19 cellular contexts compared by ENCODE assay signal in the genomic region with DNA sequence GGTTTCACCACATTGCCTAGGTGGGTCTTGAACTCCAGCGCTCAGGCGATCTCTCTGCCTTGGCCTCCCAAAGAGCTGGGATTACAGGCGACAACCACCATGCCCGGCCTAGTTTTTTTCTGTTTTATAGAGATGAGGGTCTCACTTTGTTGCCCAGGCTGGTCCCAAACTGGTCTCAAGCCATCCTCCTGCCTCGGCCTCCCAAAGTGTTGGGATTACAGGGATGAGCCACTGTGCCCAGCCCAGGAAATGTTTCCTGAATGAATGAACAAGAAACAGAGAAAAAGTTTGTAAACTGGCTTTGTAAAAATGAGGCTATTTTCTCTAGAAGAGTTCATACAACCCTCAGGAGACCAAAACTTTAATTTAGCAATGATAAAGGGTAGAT.
DNase-seq lines count a peak whose midpoint lies in the region; ATAC-seq and TF ChIP-seq lines count a peak whose summit lies in the region.
"Had no signal": no experiment of that assay in that cellular context is flagged by ENCODE, and none has a peak within 500 bp of the region (broad histone marks: within the 10 kb centered on the region; RNA-seq: fewer than 3 reads in every experiment).

No MANE protein-coding gene starts in this region.

- H3K9me3 ChIP-seq in thoracic aorta: no peaks in the 10 kb centered on the region
- H3K9me3 ChIP-seq: ovary had no signal

- H3K36me3 Mint-ChIP-seq in activated T-cell treated with anti-CD3 and anti-CD28 coated beads, Interleukin-2, amount 50 U/mL, for 24 hours (ENCODE audit: low read depth): peaks cover 26% of the 10 kb centered on the region
- peaks cover 15% of the 10 kb centered on the region for H3K36me3 Mint-ChIP-seq in activated T-cell treated with anti-CD3 and anti-CD28 coated beads, Interleukin-2, amount 50 U/mL, for 4 hours (ENCODE audit: insufficient read depth)
- peaks cover 5% of the 10 kb centered on the region for H3K36me3 Mint-ChIP-seq in effector memory CD8-positive, alpha-beta T cell (ENCODE audit: insufficient read depth)
- peaks cover 10% of the 10 kb centered on the region for H3K36me3 Mint-ChIP-seq in osteocyte (ENCODE audit: unreplicated experiment)
- peaks cover 2% of the 10 kb centered on the region for H3K36me3 Mint-ChIP-seq in activated naive CD4-positive, alpha-beta T cell treated with anti-CD3 and anti-CD28 coated beads, Interleukin-2, amount 10 ng/mL, durations not matched to agents 7 days and 5 days

- peaks cover 8% of the 10 kb centered on the region for H3K4me1 Mint-ChIP-seq in activated T-cell treated with anti-CD3 and anti-CD28 coated beads, Interleukin-2, amount 50 U/mL, for 24 hours (ENCODE audit: low read depth)
- peaks cover 3% of the 10 kb centered on the region for H3K4me1 Mint-ChIP-seq in activated T-cell treated with anti-CD3 and anti-CD28 coated beads, Interleukin-2, amount 50 U/mL, for 4 hours (ENCODE audit: low read depth)
- peaks cover 9 to 17% of the 10 kb centered on the region in 2 donors for H3K4me1 Mint-ChIP-seq in effector memory CD8-positive, alpha-beta T cell (ENCODE audit: low read depth in 2 of 2)
- peaks cover 42% of the 10 kb centered on the region for H3K4me1 Mint-ChIP-seq in osteocyte (ENCODE audit: unreplicated experiment)
- peaks cover 5% of the 10 kb centered on the region for H3K4me1 Mint-ChIP-seq in activated naive CD4-positive, alpha-beta T cell treated with anti-CD3 and anti-CD28 coated beads, Interleukin-2, amount 10 ng/mL, durations not matched to agents 7 days and 5 days

- H3K4me1 ChIP-seq in thoracic aorta (ENCODE audit: control insufficient read depth in 1 of 2, low read depth in 2 of 2): peaks cover 6 to 43% of the 10 kb centered on the region in 2 donors

- CTCF ChIA-PET in activated naive CD4-positive, alpha-beta T cell treated with anti-CD3 and anti-CD28 coated beads, Interleukin-2, amount 10 ng/mL, durations not matched to agents 7 days and 5 days (lab: Charles Lee): no interaction called here

- DNase-seq in activated T-cell treated with anti-CD3 and anti-CD28 coated beads, Interleukin-2, amount 50 U/mL, for 24 hours: no peak
- no peak for DNase-seq in activated T-cell treated with anti-CD3 and anti-CD28 coated beads, Interleukin-2, amount 50 U/mL, for 4 hours
- no peak for DNase-seq in effector memory CD8-positive, alpha-beta T cell
- no peak for DNase-seq in osteocyte (ENCODE audit: extremely low spot score, unreplicated experiment)
- no peak for DNase-seq in thoracic aorta (ENCODE audit: low spot score)
- no peak for DNase-seq in NCI-H2227 (lab: John Stamatoyannopoulos, UW; ENCODE audit: unreplicated experiment)
- DNase-seq in activated naive CD4-positive, alpha-beta T cell treated with anti-CD3 and anti-CD28 coated beads, Interleukin-2, amount 10 ng/mL, durations not matched to agents 7 days and 5 days: no peak
- DNase-seq: CD4-positive, alpha-beta T cell; cerebellar nuclear complex; DMS79 treated with DMSO at 0.1 percent for 48 hours; glutamatergic neuron; NCI-H1105 treated with DMSO at 0.1 percent for 48 hours; NCI-H2171; ovary had no signal

- no peak for ATAC-seq in activated T-cell treated with anti-CD3 and anti-CD28 coated beads, Interleukin-2, amount 50 U/mL, for 4 hours
- no peak for ATAC-seq in effector memory CD8-positive, alpha-beta T cell (replicated peaks)
- ATAC-seq in thoracic aorta (ENCODE audit: insufficient number of reproducible peaks, low FRiP score, low read depth) (no peak), HG02798 (IDR thresholded peaks at IDR 0.05; ENCODE audit: poor library complexity, unreplicated experiment) (no peak)

- peak overlapping the region; percentile 79 to 80 for H3K27ac ChIP-seq in thoracic aorta
- H3K27ac ChIP-seq: epithelial cell of prostate, HL-60, KMS-11 had no signal

- TF ChIP-seq CTCF in osteocyte (IDR thresholded peaks at IDR 0.05): no peak
- TF ChIP-seq CTCF in thoracic aorta (IDR thresholded peaks at IDR 0.05): no peak

- no peak overlapping the region for H3K4me3 ChIP-seq in thoracic aorta
- H3K4me3 ChIP-seq: ovary had no signal

- H3K9me3 Mint-ChIP-seq in activated T-cell treated with anti-CD3 and anti-CD28 coated beads, Interleukin-2, amount 50 U/mL, for 24 hours: no peaks in the 10 kb centered on the region
- H3K9me3 Mint-ChIP-seq in activated T-cell treated with anti-CD3 and anti-CD28 coated beads, Interleukin-2, amount 50 U/mL, for 4 hours: no peaks in the 10 kb centered on the region
- H3K9me3 Mint-ChIP-seq in effector memory CD8-positive, alpha-beta T cell: no peaks in the 10 kb centered on the region
- H3K9me3 Mint-ChIP-seq in osteocyte (ENCODE audit: unreplicated experiment): no peaks in the 10 kb centered on the region
- H3K9me3 Mint-ChIP-seq in activated naive CD4-positive, alpha-beta T cell treated with anti-CD3 and anti-CD28 coated beads, Interleukin-2, amount 10 ng/mL, durations not matched to agents 7 days and 5 days: no peaks in the 10 kb centered on the region
- H3K9me3 Mint-ChIP-seq: CD4-positive, alpha-beta T cell had no signal

- H3K36me3 ChIP-seq in thoracic aorta: no peaks in the 10 kb centered on the region
- H3K36me3 ChIP-seq: ovary had no signal

- no peak overlapping the region for H3K4me3 Mint-ChIP-seq in activated T-cell treated with anti-CD3 and anti-CD28 coated beads, Interleukin-2, amount 50 U/mL, for 24 hours
- no peak overlapping the region for H3K4me3 Mint-ChIP-seq in activated T-cell treated with anti-CD3 and anti-CD28 coated beads, Interleukin-2, amount 50 U/mL, for 4 hours
- no peak overlapping the region for H3K4me3 Mint-ChIP-seq in effector memory CD8-positive, alpha-beta T cell
- H3K4me3 Mint-ChIP-seq in osteocyte (ENCODE audit: unreplicated experiment): no peak overlapping the region
- H3K4me3 Mint-ChIP-seq in activated naive CD4-positive, alpha-beta T cell treated with anti-CD3 and anti-CD28 coated beads, Interleukin-2, amount 10 ng/mL, durations not matched to agents 7 days and 5 days: no peak overlapping the region
- H3K4me3 Mint-ChIP-seq: activated naive CD8-positive, alpha-beta T cell; CD4-positive, alpha-beta T cell had no signal

- peak overlapping the region; percentile 26 for H3K27ac Mint-ChIP-seq in activated T-cell treated with anti-CD3 and anti-CD28 coated beads, Interleukin-2, amount 50 U/mL, for 24 hours
- H3K27ac Mint-ChIP-seq in effector memory CD8-positive, alpha-beta T cell: peak overlapping the region; percentile 20 to 68
- peak overlapping the region; percentile 90 for H3K27ac Mint-ChIP-seq in osteocyte (ENCODE audit: unreplicated experiment)
- no peak overlapping the region for H3K27ac Mint-ChIP-seq in activated naive CD4-positive, alpha-beta T cell treated with anti-CD3 and anti-CD28 coated beads, Interleukin-2, amount 10 ng/mL, durations not matched to agents 7 days and 5 days
- H3K27ac Mint-ChIP-seq: activated naive CD8-positive, alpha-beta T cell; CD4-positive, alpha-beta T cell had no signal

- H3K27me3 ChIP-seq in thoracic aorta (replicated peaks; ENCODE audit: insufficient read depth): no peaks in the 10 kb centered on the region
- H3K27me3 ChIP-seq: ovary had no signal

- no peaks in the 10 kb centered on the region for H3K27me3 Mint-ChIP-seq in activated T-cell treated with anti-CD3 and anti-CD28 coated beads, Interleukin-2, amount 50 U/mL, for 24 hours
- no peaks in the 10 kb centered on the region for H3K27me3 Mint-ChIP-seq in activated T-cell treated with anti-CD3 and anti-CD28 coated beads, Interleukin-2, amount 50 U/mL, for 4 hours (ENCODE audit: low read depth)
- H3K27me3 Mint-ChIP-seq in effector memory CD8-positive, alpha-beta T cell: no peaks in the 10 kb centered on the region
- no peaks in the 10 kb centered on the region for H3K27me3 Mint-ChIP-seq in osteocyte (ENCODE audit: unreplicated experiment)
- no peaks in the 10 kb centered on the region for H3K27me3 Mint-ChIP-seq in activated naive CD4-positive, alpha-beta T cell treated with anti-CD3 and anti-CD28 coated beads, Interleukin-2, amount 10 ng/mL, durations not matched to agents 7 days and 5 days
- H3K27me3 Mint-ChIP-seq: activated naive CD8-positive, alpha-beta T cell; CD4-positive, alpha-beta T cell had no signal
